ENCODE assay signal across 8 cellular contexts in the genomic region with DNA sequence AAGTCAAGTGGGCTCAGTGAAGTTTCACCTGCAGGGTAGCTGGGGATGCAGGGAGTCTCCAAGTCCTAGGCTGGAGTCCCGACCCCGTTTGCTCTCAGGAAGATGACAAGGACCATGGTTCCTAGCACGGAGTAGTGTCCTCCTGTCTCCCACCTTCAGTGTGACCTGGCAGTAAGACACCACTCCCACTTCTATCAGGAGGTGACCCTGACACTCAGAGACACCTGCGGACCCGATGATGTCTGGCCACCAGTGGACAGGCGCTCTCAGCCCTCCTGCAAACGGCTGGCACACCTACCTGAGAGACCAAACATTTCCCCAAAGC. TPM values are rescaled to one million over a fixed set of nuclear protein-coding genes. Genes with fewer than 3 reads are reported as not detected.
DNase-seq lines count a peak whose midpoint lies in the region; ATAC-seq and TF ChIP-seq lines count a peak whose summit lies in the region.

No MANE protein-coding gene starts in this region.

- H3K27me3 ChIP-seq in left ventricle myocardium inferior (ENCODE audit: low read depth) (no peaks in the 10 kb centered on the region), ascending aorta (no peaks in the 10 kb centered on the region), upper lobe of left lung (no peaks in the 10 kb centered on the region)

- H3K36me3 ChIP-seq in left ventricle myocardium inferior (peaks cover 39% of the 10 kb centered on the region), ascending aorta (peaks cover 14 to 26% of the 10 kb centered on the region in 2 donors), upper lobe of left lung (peaks cover 0 to 36% (median 24%) of the 10 kb centered on the region in 4 donors)

- 24 to 36% methylated on average over 7 of the region's 7 CpGs for WGBS in lower leg skin, 2 donors
- 16 to 34% methylated on average over 6 to 7 of the region's 7 CpGs for WGBS in upper lobe of left lung, 2 donors

- TF ChIP-seq EP300 in upper lobe of left lung (IDR thresholded peaks at IDR 0.05), result no peak

- H3K4me3 ChIP-seq in left ventricle myocardium inferior (peak overlapping the region; percentile 99), ascending aorta (peak overlapping the region; percentile 74 to 97), lower leg skin (ENCODE audit: low read depth, poor library complexity, severe bottlenecking) (peak overlapping the region; percentile 94), upper lobe of left lung (peak overlapping the region; percentile 59 to 98 (median 78))

- no peak for TF ChIP-seq CTCF in left ventricle myocardium inferior (IDR thresholded peaks at IDR 0.05; ENCODE audit: borderline replicate concordance)
- TF ChIP-seq CTCF in ascending aorta (IDR thresholded peaks at IDR 0.05), result no peak
- TF ChIP-seq CTCF in lower leg skin (IDR thresholded peaks at IDR 0.05), result no peak
- no peak for TF ChIP-seq CTCF in upper lobe of left lung (IDR thresholded peaks at IDR 0.05)

- H3K27ac ChIP-seq in left ventricle myocardium inferior (replicated peaks) (peak overlapping the region; percentile 100), ascending aorta (peak overlapping the region; percentile 89 to 94), upper lobe of left lung (peak overlapping the region; percentile 93 to 97 (median 95))

- ATAC-seq in Right ventricle myocardium inferior (no peak), upper lobe of left lung (ENCODE audit: low FRiP score in 2 of 2) (no peak), HG03175 (IDR thresholded peaks at IDR 0.05; ENCODE audit: unreplicated experiment) (no peak)

- intact Hi-C loops in left ventricle myocardium inferior (cut with micrococcal nuclease) (loop anchor here (5.0 kb wide), 1 partner anchor 35 kb away; the partner anchor contains the start of gene WTAP), Right ventricle myocardium inferior (cut with DNase I) (loop anchor here (2.0 to 10.0 kb wide), 4 partner anchors 25 to 253 kb away; partner anchors contain the start of gene ACAT2), ascending aorta (cut with DNase I) (loop anchor here (1.0 to 10.0 kb wide), 4 partner anchors 35 to 250 kb away; partner anchors contain the start of genes MRPL18 and WTAP), lower leg skin (cut with DNase I; ENCODE audit: low total_unique reads) (loop anchor here (10.0 kb wide), 2 partner anchors 73 to 243 kb away; partner anchors contain the start of gene ACAT2)

- H3K4me1 ChIP-seq in left ventricle myocardium inferior (peaks cover 82% of the 10 kb centered on the region), ascending aorta (peaks cover 5 to 8% of the 10 kb centered on the region in 2 donors), upper lobe of left lung (peaks cover 32 to 64% (median 42%) of the 10 kb centered on the region in 4 donors)

- H3K9me3 ChIP-seq in left ventricle myocardium inferior (replicated peaks) (no peaks in the 10 kb centered on the region), ascending aorta (no peaks in the 10 kb centered on the region), upper lobe of left lung (no peaks in the 10 kb centered on the region)

- DNase-seq in left ventricle myocardium inferior, result no peak
- DNase-seq in Right ventricle myocardium inferior (ENCODE audit: missing footprints), result no peak
- no peak for DNase-seq in ascending aorta (ENCODE audit: low spot score in 2 of 2)
- peak in 1 of 2 donors; percentile 85 for DNase-seq in lower leg skin (ENCODE audit: low spot score in 2 of 2)
- no peak for DNase-seq in upper lobe of left lung
- DNase-seq in activated CD4-positive, alpha-beta T cell treated with anti-CD3 and anti-CD28 coated beads for 48 hours, result no peak
- no peak for DNase-seq in NCI-H1930 (lab: John Stamatoyannopoulos, UW)

- TF ChIP-seq POLR2A in lower leg skin (IDR thresholded peaks at IDR 0.05) (no peak), upper lobe of left lung (IDR thresholded peaks at IDR 0.05) (no peak)

RNA-seq across cellular contexts. Expression of gene SOD2, which starts 1.1 kb away (rescaled TPM):
- total RNA-seq in left ventricle myocardium inferior, result 1,000 TPM
- 1,072 TPM for total RNA-seq in Right ventricle myocardium inferior
- 205 TPM for total RNA-seq in ascending aorta
- total RNA-seq in lower leg skin, result 100 to 1,000 TPM; 117 to 280 (median 190) TPM
- total RNA-seq in upper lobe of left lung, result 100 to 1,000 TPM; 116 to 478 (median 295) TPM

RNA-seq across cellular contexts. Expression of gene WTAP, which starts 35.4 kb away (rescaled TPM):
- total RNA-seq in left ventricle myocardium inferior (47.5 TPM), Right ventricle myocardium inferior (45.9 TPM), ascending aorta (44.6 TPM), lower leg skin (10 to 100 TPM; 57.8 to 76.7 (median 67.9) TPM), upper lobe of left lung (100 to 1,000 TPM in 2 of 6 donors, 10 to 100 TPM in 4; 67.0 to 123 (median 90.6) TPM)
